ENCODE assay signal across 16 cellular contexts in genomic region chr5:105638437-105638836, GRCh38.
DNase-seq lines count a peak whose midpoint lies in the region; ATAC-seq, FAIRE-seq and TF ChIP-seq lines count a peak whose summit lies in the region.
"Had no signal": no experiment of that assay in that cellular context is flagged by ENCODE, and none has a peak within 500 bp of the region (broad histone marks: within the 10 kb centered on the region; RNA-seq: fewer than 3 reads in every experiment).

No MANE protein-coding gene starts in this region.

- H3K9me3 Mint-ChIP-seq in WTC11: peaks cover 9% of the 10 kb centered on the region

- no peak for FAIRE-seq in HepG2 (lab: Jason Lieb, UNC)
- FAIRE-seq: GM12878 had no signal

- in situ Hi-C loops in HepG2 (cut with HindIII; ENCODE audit: extremely low pct_ligation_motif_present, low pct_unique_long_range_greater_than_20kb): no loop called here

- no peak overlapping the region for H3K4me2 ChIP-seq in HepG2 (ENCODE audit: low read depth, low read length)
- H3K4me2 ChIP-seq: BLaER1 treated with 17β-estradiol and CSF1 and Interleukin-3, amounts not matched to agents 10 nM and 100 nM had no signal

- TF ChIP-seq EP300 in HepG2 (IDR thresholded peaks at IDR 0.05; ENCODE audit: low read depth in 2 of 2, low read length in 2 of 2): no peak
- no peak for TF ChIP-seq EP300 in HepG2 (CRISPR knock-in tag; IDR thresholded peaks at IDR 0.05; ENCODE audit: borderline replicate concordance)
- no peak for TF ChIP-seq EP300 in suprapubic skin (IDR thresholded peaks at IDR 0.05)

- WGBS in HepG2 (ENCODE audit: low lambda C conversion rate): 2% methylated on average over 2 of the region's 2 CpGs
- WGBS in suprapubic skin: 88% methylated on average over 2 of the region's 2 CpGs

- H3K9me3 ChIP-seq in HepG2 (ENCODE audit: low read length) (no peaks in the 10 kb centered on the region), suprapubic skin (no peaks in the 10 kb centered on the region)
- H3K9me3 ChIP-seq: BLaER1 treated with 17β-estradiol and CSF1 and Interleukin-3, amounts not matched to agents 10 nM and 100 nM had no signal

- H3K79me2 ChIP-seq in HepG2 (ENCODE audit: insufficient read depth, low read length): no peaks in the 10 kb centered on the region

- CTCF ChIA-PET in WTC11 (lab: Charles Lee): no interaction called here
- CTCF ChIA-PET in HepG2 (lab: Yijun Ruan, JAX; ENCODE audit: low intra/inter-chr PET ratio, low total read pairs): no interaction called here

- no peaks in the 10 kb centered on the region for H3K27me3 ChIP-seq in H7 (ENCODE audit: control insufficient read depth, insufficient read depth, low read length)
- no peaks in the 10 kb centered on the region; a peak in 1 of 5 replicates for H3K27me3 ChIP-seq in HepG2 (ENCODE audit: control insufficient read depth in 1 of 2, insufficient read depth in 2 of 2, low read length in 2 of 2)
- H3K27me3 ChIP-seq in suprapubic skin: no peaks in the 10 kb centered on the region
- H3K27me3 ChIP-seq: BLaER1 treated with 17β-estradiol and CSF1 and Interleukin-3, amounts not matched to agents 10 nM and 100 nM had no signal

- no TSS peak for BruUV-seq in HepG2 (replicated peaks; lab: Mats Ljungman, UMichigan)

- no peak overlapping the region for H3K27ac ChIP-seq in HepG2 (ENCODE audit: extremely low read length, insufficient read depth, low read length)
- no peak overlapping the region for H3K27ac ChIP-seq in suprapubic skin
- H3K27ac ChIP-seq: BLaER1 treated with 17β-estradiol and CSF1 and Interleukin-3, amounts not matched to agents 10 nM and 100 nM had no signal

- H3K4me1 ChIP-seq in HepG2 (ENCODE audit: insufficient read depth, low read length): no peaks in the 10 kb centered on the region
- H3K4me1 ChIP-seq in suprapubic skin: no peaks in the 10 kb centered on the region
- H3K4me1 ChIP-seq: BLaER1 treated with 17β-estradiol and CSF1 and Interleukin-3, amounts not matched to agents 10 nM and 100 nM had no signal

- H3K4me1 Mint-ChIP-seq in WTC11: 0 out of 2 replicates have a peak, but pooled peaks cover 4% of the 10 kb centered on the region
- H3K4me1 Mint-ChIP-seq: B cell had no signal

- H3K4me3 ChIP-seq in H7 (ENCODE audit: insufficient read depth, low read depth, low read length): no peak overlapping the region
- no peak overlapping the region for H3K4me3 ChIP-seq in HepG2 (replicated peaks in 1 of 3; ENCODE audit: insufficient read depth in 1 of 3, low read depth in 2 of 3, low read length in 3 of 3)
- H3K4me3 ChIP-seq in suprapubic skin: no peak overlapping the region
- H3K4me3 ChIP-seq: BLaER1 treated with 17β-estradiol and CSF1 and Interleukin-3, amounts not matched to agents 10 nM and 100 nM; GM12878 had no signal

- DNase-seq in H7 (peak; percentile 11), WTC11 (ENCODE audit: low spot score) (no peak), iPS-NIHi11 (ENCODE audit: low spot score) (peak; percentile 5), HepG2 (ENCODE audit: low spot score) (no peak), suprapubic skin (ENCODE audit: low spot score in 2 of 2) (no peak), NCI-H1694 treated with DMSO at 0.1 percent for 48 hours (lab: John Stamatoyannopoulos, UW) (no peak)
- DNase-seq: CD8-positive, alpha-beta T cell; COR-L47; DMS 273 treated with DMSO at 0.1 percent for 48 hours; DMS53; DND-41; EL; HCEC 1CT had no signal

- H3K27me3 Mint-ChIP-seq in WTC11 (ENCODE audit: low read depth): no peaks in the 10 kb centered on the region
- H3K27me3 Mint-ChIP-seq: B cell had no signal

- no peak overlapping the region for H3K4me3 Mint-ChIP-seq in WTC11
- H3K4me3 Mint-ChIP-seq: B cell; CD8-positive, alpha-beta T cell had no signal

- no peak overlapping the region for H3K27ac Mint-ChIP-seq in WTC11
- H3K27ac Mint-ChIP-seq: B cell; CD8-positive, alpha-beta T cell had no signal

- POLR2A ChIA-PET in WTC11 (lab: Charles Lee) (no interaction called here), HepG2 (lab: Yijun Ruan, JAX) (no interaction called here)

- H3K36me3 Mint-ChIP-seq in WTC11: no peaks in the 10 kb centered on the region
- H3K36me3 Mint-ChIP-seq: CD8-positive, alpha-beta T cell had no signal

- TF ChIP-seq CTCF in WTC11 (IDR thresholded peaks at IDR 0.05) (no peak), HepG2 (CRISPR knock-in tag; IDR thresholded peaks at IDR 0.05) (no peak), suprapubic skin (IDR thresholded peaks at IDR 0.05) (no peak)

- intact Hi-C loops in HepG2 (cut with micrococcal nuclease; ENCODE audit: unreplicated experiment): no loop called here

- no peak for TF ChIP-seq RAD21 in HepG2 (CRISPR knock-in tag; IDR thresholded peaks at IDR 0.05)

- ATAC-seq in WTC11 (0 out of 2 replicates have a peak, but pooled peaks have one; percentile 19), HepG2 (no peak)
- ATAC-seq: CD8-positive, alpha-beta T cell; GM12878 had no signal

- no peak overlapping the region for H3K9ac ChIP-seq in HepG2 (ENCODE audit: insufficient read depth, low read depth, low read length)
- H3K9ac ChIP-seq: BLaER1 treated with 17β-estradiol and CSF1 and Interleukin-3, amounts not matched to agents 10 nM and 100 nM had no signal

- no peaks in the 10 kb centered on the region for H4K20me1 ChIP-seq in HepG2 (ENCODE audit: insufficient read depth, low read length)
- H4K20me1 ChIP-seq: BLaER1 treated with 17β-estradiol and CSF1 and Interleukin-3, amounts not matched to agents 10 nM and 100 nM had no signal

- TF ChIP-seq POLR2A in HepG2 (IDR thresholded peaks at IDR 0.05; ENCODE audit: insufficient read depth in 1 of 2, low read depth in 2 of 2, low read length in 2 of 2) (no peak), suprapubic skin (IDR thresholded peaks at IDR 0.05) (no peak)

- no peak overlapping the region for H2AFZ ChIP-seq in HepG2 (ENCODE audit: low read length)

- no peaks in the 10 kb centered on the region for H3K36me3 ChIP-seq in H7 (replicated peaks; ENCODE audit: control insufficient read depth, insufficient read depth, low read length)
- H3K36me3 ChIP-seq in HepG2 (replicated peaks in 1 of 2; ENCODE audit: control insufficient read depth in 1 of 2, insufficient read depth in 2 of 2, low read length in 2 of 2): no peaks in the 10 kb centered on the region
- H3K36me3 ChIP-seq in suprapubic skin: no peaks in the 10 kb centered on the region
- H3K36me3 ChIP-seq: BLaER1 treated with 17β-estradiol and CSF1 and Interleukin-3, amounts not matched to agents 10 nM and 100 nM had no signal

TF ChIP-seq in WTC11, 78 proteins besides CTCF, POLR2A, EP300 and RAD21 (continues in another document):
- TF ChIP-seq ZNF263 (CRISPR knock-in tag; IDR thresholded peaks at IDR 0.05; ENCODE audit: low read depth) (no peak), IRF2 (CRISPR knock-in tag; IDR thresholded peaks at IDR 0.05; ENCODE audit: borderline replicate concordance, low read depth) (no peak), TP53 (CRISPR knock-in tag; IDR thresholded peaks at IDR 0.05) (no peak), ETV6 (CRISPR knock-in tag; IDR thresholded peaks at IDR 0.05) (no peak), CBFB (CRISPR knock-in tag; IDR thresholded peaks at IDR 0.05; ENCODE audit: low read depth) (no peak), CDX4 (CRISPR knock-in tag; IDR thresholded peaks at IDR 0.05; ENCODE audit: borderline replicate concordance) (no peak), ZNF317 (CRISPR knock-in tag; IDR thresholded peaks at IDR 0.05; ENCODE audit: borderline replicate concordance, low read depth) (no peak), E2F1 (CRISPR knock-in tag; IDR thresholded peaks at IDR 0.05) (no peak)

TF ChIP-seq in HepG2, 621 proteins besides CTCF, POLR2A, EP300 and RAD21 (continues in another document):
- TF ChIP-seq KAT2B (IDR thresholded peaks at IDR 0.05; ENCODE audit: borderline replicate concordance, low read depth, low read length) (no peak), ZSCAN20 (CRISPR knock-in tag; IDR thresholded peaks at IDR 0.05; ENCODE audit: borderline replicate concordance) (no peak), ZBTB49 (CRISPR knock-in tag; IDR thresholded peaks at IDR 0.05; ENCODE audit: borderline replicate concordance) (no peak), THAP7 (CRISPR knock-in tag; IDR thresholded peaks at IDR 0.05) (no peak), ZUFSP (CRISPR knock-in tag; IDR thresholded peaks at IDR 0.05; ENCODE audit: borderline replicate concordance) (no peak), ZFP62 (CRISPR knock-in tag; IDR thresholded peaks at IDR 0.05) (no peak), NFKBIZ (CRISPR knock-in tag; IDR thresholded peaks at IDR 0.05) (no peak)

Comparison
In these comparisons a context has a peak if more than half of its experiments do, and no peak if none do; other contexts are left out.
1. DNase-seq: peak in H7 (single experiment) and iPS-NIHi11 (single experiment); none in WTC11 (single experiment), HepG2 (single experiment), suprapubic skin (0 of 2) and NCI-H1694 treated with DMSO at 0.1 percent for 48 hours (single experiment).